ENCODE assay signal across 29 cellular contexts in the genomic region with DNA sequence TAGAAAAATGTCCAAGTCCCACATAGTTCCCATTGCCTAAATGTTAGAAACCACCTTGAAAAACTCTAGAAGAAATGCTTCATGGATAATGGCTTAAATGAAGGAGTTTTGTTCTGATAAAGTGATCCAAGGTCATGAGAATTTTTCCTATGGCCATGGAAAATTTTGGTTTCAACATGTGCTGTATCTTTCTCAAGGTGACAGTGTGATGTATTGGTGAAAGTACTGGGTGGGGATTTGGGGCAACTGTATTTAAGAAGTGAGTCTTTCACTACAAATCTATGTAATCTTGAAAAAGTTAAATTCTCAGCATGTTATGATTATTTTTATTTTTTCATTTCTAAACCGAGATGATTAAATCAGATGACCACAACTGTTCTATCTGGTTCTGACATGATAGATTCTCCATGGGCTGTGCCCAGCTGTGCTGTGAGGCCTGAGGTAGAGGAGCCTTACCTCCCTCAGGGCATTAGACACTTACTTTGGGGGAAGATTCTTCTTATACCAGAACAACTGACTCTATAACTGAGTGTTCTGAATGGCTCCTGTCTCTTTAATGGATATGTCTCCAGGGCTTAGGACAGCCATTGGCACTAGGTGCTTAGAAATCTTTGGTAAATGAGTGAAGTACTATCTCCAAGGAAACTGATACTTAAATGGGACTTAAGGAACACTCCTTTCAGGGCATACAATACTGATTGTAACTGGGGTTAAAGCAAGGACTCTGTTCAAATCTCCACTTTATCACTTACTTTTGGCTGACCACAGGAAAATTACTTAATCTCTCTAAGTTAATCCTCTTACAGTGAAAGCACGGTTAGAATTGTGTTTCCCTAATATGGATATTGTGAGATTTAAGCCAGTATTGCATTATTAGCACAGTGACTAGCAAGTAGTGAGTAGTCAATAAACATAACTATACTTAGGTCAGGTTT.
DNase-seq lines count a peak whose midpoint lies in the region; ATAC-seq and TF ChIP-seq lines count a peak whose summit lies in the region.
"Had no signal": no experiment of that assay in that cellular context is flagged by ENCODE, and none has a peak within 500 bp of the region (broad histone marks: within the 10 kb centered on the region; RNA-seq: fewer than 3 reads in every experiment).

No MANE protein-coding gene starts in this region.

- no peaks in the 10 kb centered on the region for H3K79me2 ChIP-seq in neural progenitor cell (ENCODE audit: low read depth)

- H3K4me3 ChIP-seq in GM12865 (ENCODE audit: low read depth, low read length) (no peak overlapping the region), neural progenitor cell (no peak overlapping the region), body of pancreas (no peak overlapping the region)
- H3K4me3 ChIP-seq: dorsolateral prefrontal cortex, left ventricle myocardium inferior, pancreas, right lobe of liver, SJSA1, suprapubic skin, vagina had no signal

- peak; percentile 67 for DNase-seq in GM12865 (ENCODE audit: low read depth)
- DNase-seq in NCI-H82 treated with DMSO at 0.1 percent for 48 hours (lab: John Stamatoyannopoulos, UW; ENCODE audit: unreplicated experiment): peak; percentile 65
- no peak for DNase-seq in neural progenitor cell (ENCODE audit: low spot score)
- DNase-seq in NCI-H1694 treated with DMSO at 0.1 percent for 48 hours (lab: John Stamatoyannopoulos, UW): no peak
- DNase-seq in T-helper 1 cell: no peak
- no peak for DNase-seq in body of pancreas
- no peak for DNase-seq in activated effector memory CD4-positive, alpha-beta T cell treated with anti-CD3 and anti-CD28 coated beads, Interleukin-2, amount 50 U/mL, for 16 hours
- DNase-seq: activated CD4-positive, alpha-beta T cell treated with anti-CD3 and anti-CD28 coated beads for 48 hours; C1 segment of cervical spinal cord; Calu3; dorsolateral prefrontal cortex; EL; KBM-7; left ventricle myocardium inferior; natural killer cell; NCI-H774; pancreas; right lobe of liver; stimulated activated CD4-positive, alpha-beta T cell treated with anti-CD3 and anti-CD28 coated beads, Interleukin-15, amount 100 ng/mL, for 24 hours had no signal

- no peak overlapping the region for H3K9ac ChIP-seq in neural progenitor cell

- H3K27ac ChIP-seq in neural progenitor cell (no peak overlapping the region), body of pancreas (no peak overlapping the region)
- H3K27ac ChIP-seq: dorsolateral prefrontal cortex, left ventricle myocardium inferior, pancreas, right lobe of liver, SJSA1, suprapubic skin, vagina had no signal

- H3K27me3 Mint-ChIP-seq in neural progenitor cell (ENCODE audit: insufficient read depth, low read depth): peaks cover 4% of the 10 kb centered on the region
- H3K27me3 Mint-ChIP-seq: activated naive CD4-positive, alpha-beta T cell treated with anti-CD3 and anti-CD28 coated beads, Interleukin-2, amount 50 U/mL, for 24 hours; central memory CD8-positive, alpha-beta T cell had no signal

- no peaks in the 10 kb centered on the region for H3K9me3 Mint-ChIP-seq in neural progenitor cell
- H3K9me3 Mint-ChIP-seq: activated T-helper 1 cell treated with anti-CD3 and anti-CD28 coated beads, Interleukin-12 subunit alpha, Interleukin-12 subunit beta, Interleukin-2, Interleukin-4 antibody, amounts not matched to agents 30 ng/mL and 10 ng/mL and 1 ng/mL, durations not matched to agents 14 hours and 24 hours and 36 hours; mesothelial cell of epicardium; T-helper 1 cell treated with Interleukin-12 subunit alpha and Interleukin-12 subunit beta and Interleukin-4 antibody, amounts not matched to agents 30 μg/mL and 1 μg/mL, for 36 hours had no signal

- no peaks in the 10 kb centered on the region for H3K36me3 ChIP-seq in neural progenitor cell
- H3K36me3 ChIP-seq in body of pancreas (replicated peaks in 1 of 2; ENCODE audit: insufficient read depth in 1 of 2, low read depth in 2 of 2): no peaks in the 10 kb centered on the region
- H3K36me3 ChIP-seq: ascending aorta, left ventricle myocardium inferior, pancreas, right lobe of liver, SJSA1, suprapubic skin, vagina had no signal

- TF ChIP-seq CTCF in GM12865 (IDR thresholded peaks at IDR 0.05; ENCODE audit: insufficient read depth, low read depth, low read length, missing control alignments): no peak
- TF ChIP-seq CTCF in neural progenitor cell (IDR thresholded peaks at IDR 0.05): no peak
- TF ChIP-seq CTCF in body of pancreas (IDR thresholded peaks at IDR 0.05): no peak

- no peaks in the 10 kb centered on the region for H3K36me3 Mint-ChIP-seq in neural progenitor cell
- H3K36me3 Mint-ChIP-seq: activated naive CD4-positive, alpha-beta T cell treated with anti-CD3 and anti-CD28 coated beads, Interleukin-2, amount 50 U/mL, for 24 hours; mesothelial cell of epicardium; natural killer cell had no signal

- no peak overlapping the region for H2AFZ ChIP-seq in neural progenitor cell (replicated peaks)

- no peak for TF ChIP-seq POLR2A in body of pancreas (IDR thresholded peaks at IDR 0.05)

- H3K4me1 Mint-ChIP-seq in neural progenitor cell: peaks cover 22% of the 10 kb centered on the region
- H3K4me1 Mint-ChIP-seq: activated naive CD4-positive, alpha-beta T cell treated with anti-CD3 and anti-CD28 coated beads, Interleukin-2, amount 50 U/mL, for 24 hours; central memory CD8-positive, alpha-beta T cell had no signal

- ATAC-seq in HG02798 (IDR thresholded peaks at IDR 0.05; ENCODE audit: poor library complexity, unreplicated experiment) (peak; percentile 38), body of pancreas (no peak)
- ATAC-seq: natural killer cell, pancreas, right lobe of liver had no signal

- no peak overlapping the region for H3K4me3 Mint-ChIP-seq in neural progenitor cell
- H3K4me3 Mint-ChIP-seq: activated naive CD4-positive, alpha-beta T cell treated with anti-CD3 and anti-CD28 coated beads, Interleukin-2, amount 50 U/mL, for 24 hours; activated T-helper 1 cell treated with anti-CD3 and anti-CD28 coated beads, Interleukin-12 subunit alpha, Interleukin-12 subunit beta, Interleukin-2, Interleukin-4 antibody, amounts not matched to agents 30 ng/mL and 10 ng/mL and 1 ng/mL, durations not matched to agents 14 hours and 24 hours and 36 hours; central memory CD8-positive, alpha-beta T cell; mesothelial cell of epicardium; natural killer cell; T-helper 1 cell treated with Interleukin-12 subunit alpha and Interleukin-12 subunit beta and Interleukin-4 antibody, amounts not matched to agents 30 μg/mL and 1 μg/mL, for 36 hours had no signal

- H3K4me1 ChIP-seq in neural progenitor cell (peaks cover 11% of the 10 kb centered on the region), body of pancreas (no peaks in the 10 kb centered on the region)
- H3K4me1 ChIP-seq: left ventricle myocardium inferior, pancreas, right lobe of liver, suprapubic skin, vagina had no signal

- no peaks in the 10 kb centered on the region for H4K20me1 ChIP-seq in neural progenitor cell (ENCODE audit: low read depth)

- H3K27ac Mint-ChIP-seq in neural progenitor cell: peak overlapping the region; percentile 23
- H3K27ac Mint-ChIP-seq: activated naive CD4-positive, alpha-beta T cell treated with anti-CD3 and anti-CD28 coated beads, Interleukin-2, amount 50 U/mL, for 24 hours; activated T-helper 1 cell treated with anti-CD3 and anti-CD28 coated beads, Interleukin-12 subunit alpha, Interleukin-12 subunit beta, Interleukin-2, Interleukin-4 antibody, amounts not matched to agents 30 ng/mL and 10 ng/mL and 1 ng/mL, durations not matched to agents 14 hours and 24 hours and 36 hours; mesothelial cell of epicardium; natural killer cell; T-helper 1 cell treated with Interleukin-12 subunit alpha and Interleukin-12 subunit beta and Interleukin-4 antibody, amounts not matched to agents 30 μg/mL and 1 μg/mL, for 36 hours had no signal

- H3F3A ChIP-seq in neural progenitor cell (ENCODE audit: low read depth): no peaks in the 10 kb centered on the region

- intact Hi-C loops in body of pancreas (cut with DNase I): no loop called here

- 40 to 66% methylated on average over 2 of the region's 2 CpGs for WGBS in body of pancreas, 2 donors

- no peaks in the 10 kb centered on the region for H3K27me3 ChIP-seq in neural progenitor cell
- H3K27me3 ChIP-seq in body of pancreas: no peaks in the 10 kb centered on the region
- H3K27me3 ChIP-seq: ascending aorta, dorsolateral prefrontal cortex, pancreas, right lobe of liver, SJSA1, suprapubic skin, vagina had no signal

- H3K4me2 ChIP-seq in neural progenitor cell: no peak overlapping the region

- H3K9me3 ChIP-seq in neural progenitor cell (ENCODE audit: low read depth) (no peaks in the 10 kb centered on the region), body of pancreas (no peaks in the 10 kb centered on the region)
- H3K9me3 ChIP-seq: ascending aorta, left ventricle myocardium inferior, pancreas, right lobe of liver, SJSA1, suprapubic skin, vagina had no signal

Comparison
In these comparisons a context has a peak if more than half of its experiments do, and no peak if none do; other contexts are left out.
1. DNase-seq: peak in GM12865 (single experiment) and NCI-H82 treated with DMSO at 0.1 percent for 48 hours (single experiment); none in neural progenitor cell (single experiment), NCI-H1694 treated with DMSO at 0.1 percent for 48 hours (single experiment), T-helper 1 cell (0 of 5), body of pancreas (0 of 4) and activated effector memory CD4-positive, alpha-beta T cell treated with anti-CD3 and anti-CD28 coated beads, Interleukin-2, amount 50 U/mL, for 16 hours (single experiment).